ENCODE assay signal across 8 cellular contexts in the genomic region with DNA sequence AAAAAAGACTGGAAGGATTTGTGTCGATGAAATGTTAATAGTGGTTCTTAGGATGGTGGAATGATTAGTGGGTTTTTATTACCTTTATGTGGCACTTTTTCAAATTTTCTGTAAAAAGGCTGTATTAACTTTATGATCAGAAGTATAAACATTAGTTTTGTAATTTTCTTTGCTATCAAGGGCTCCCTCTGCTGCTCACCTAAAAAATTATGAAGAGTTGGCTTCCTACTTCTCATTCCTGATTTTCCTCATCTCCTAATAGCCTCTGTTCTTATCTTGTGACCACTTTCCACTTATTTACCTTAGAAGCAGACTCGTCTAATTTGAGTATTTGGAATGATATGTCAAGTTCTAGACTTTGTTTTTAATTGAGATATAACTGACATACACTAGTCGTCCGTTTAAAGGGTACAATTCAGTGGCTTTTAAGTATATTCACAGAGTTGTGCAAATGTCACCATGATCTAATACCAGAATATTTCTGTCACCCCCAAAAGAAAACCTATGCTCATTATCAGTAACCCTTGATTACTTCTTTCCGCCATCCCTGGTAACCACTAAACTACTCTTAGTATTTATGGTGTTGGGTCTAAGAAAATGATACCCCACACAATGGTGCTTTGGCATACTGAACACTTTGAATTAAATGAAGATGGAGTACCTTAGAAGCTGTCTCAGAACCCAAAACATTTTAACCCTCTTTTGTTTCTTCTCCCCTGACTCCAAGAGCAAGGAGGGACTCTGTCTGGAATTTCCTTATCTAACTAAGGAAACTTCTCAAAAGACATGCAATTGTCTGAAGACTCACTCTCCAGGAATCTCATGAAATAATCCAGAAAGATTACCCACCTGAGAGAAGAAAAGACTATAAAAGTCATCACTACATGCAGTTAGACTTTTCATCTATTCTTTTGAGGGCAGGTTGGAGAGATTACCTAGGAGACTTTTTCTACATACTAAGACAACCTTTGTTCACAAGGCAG.
A peak's percentile ranks its signal among the peaks of the same experiment; 100 is the strongest.
DNase-seq lines count a peak whose midpoint lies in the region; ATAC-seq, FAIRE-seq and TF ChIP-seq lines count a peak whose summit lies in the region.

No MANE protein-coding gene starts in this region.

- TF ChIP-seq POLR2A in HepG2 (IDR thresholded peaks at IDR 0.05; ENCODE audit: insufficient read depth in 1 of 2, low read depth in 2 of 2, low read length in 2 of 2): no peak

- DNase-seq in AG10803 (ENCODE audit: low read depth) (peak; percentile 53), GM23248 (peak; percentile 59), adipocyte (ENCODE audit: low read depth) (peak; percentile 73), HepG2 (ENCODE audit: low spot score) (no peak), OCI-M2 (lab: John Stamatoyannopoulos, UW; ENCODE audit: unreplicated experiment) (no peak), NCI-H345 (lab: John Stamatoyannopoulos, UW) (no peak), NCI-H2029 (lab: John Stamatoyannopoulos, UW) (no peak)
- DNase-seq in activated CD4-positive, alpha-beta T cell treated with anti-CD3 and anti-CD28 coated beads, Interleukin-2, amount 50 U/mL, for 4 hours: no peak

- H4K20me1 ChIP-seq in GM23248 (ENCODE audit: insufficient read depth) (no peaks in the 10 kb centered on the region), HepG2 (ENCODE audit: insufficient read depth, low read length) (no peaks in the 10 kb centered on the region)

- BruUV-seq in HepG2 (replicated peaks; lab: Mats Ljungman, UMichigan): no TSS peak

- H3K9ac ChIP-seq in GM23248 (no peak overlapping the region), adipocyte (ENCODE audit: low read length) (peak overlapping the region; percentile 58), HepG2 (ENCODE audit: insufficient read depth, low read depth, low read length) (no peak overlapping the region)

- in situ Hi-C loops in GM23248 (cut with MboI): loop anchor here (10.0 to 25.0 kb wide), 4 partner anchors 263 to 545 kb away; partner anchors contain the start of gene TRIM13
- in situ Hi-C loops in HepG2 (cut with HindIII; ENCODE audit: extremely low pct_ligation_motif_present, low pct_unique_long_range_greater_than_20kb): loop anchor here (25.0 kb wide), 1 partner anchor 545 kb away; the partner anchor contains the start of gene TRIM13

- no peak for ATAC-seq in HepG2

- no peak for TF ChIP-seq RAD21 in HepG2 (CRISPR knock-in tag; IDR thresholded peaks at IDR 0.05)

- TF ChIP-seq CTCF in AG10803 (conservative IDR thresholded peaks at IDR 0.05; ENCODE audit: low read length) (peak; percentile 72), HepG2 (CRISPR knock-in tag; IDR thresholded peaks at IDR 0.05) (peak; percentile 44; the same call in 1 of the 2 replicates)

- POLR2A ChIA-PET in HepG2 (lab: Yijun Ruan, JAX): no interaction called here

- no peaks in the 10 kb centered on the region for H3K79me2 ChIP-seq in GM23248 (ENCODE audit: insufficient read depth)
- H3K79me2 ChIP-seq in HepG2 (ENCODE audit: insufficient read depth, low read length): no peaks in the 10 kb centered on the region

- no peak for FAIRE-seq in HepG2 (lab: Jason Lieb, UNC)

- H3K4me2 ChIP-seq in GM23248 (ENCODE audit: unreplicated experiment) (no peak overlapping the region), HepG2 (ENCODE audit: low read depth, low read length) (no peak overlapping the region)

- H3K27ac ChIP-seq in GM23248 (no peak overlapping the region), HepG2 (ENCODE audit: extremely low read length, insufficient read depth, low read length) (no peak overlapping the region)

- H3K36me3 ChIP-seq in GM23248 (ENCODE audit: low read depth) (no peaks in the 10 kb centered on the region), adipocyte (ENCODE audit: control insufficient read depth, insufficient read depth, low read length, severe bottlenecking) (no peaks in the 10 kb centered on the region), HepG2 (replicated peaks in 1 of 2; ENCODE audit: control insufficient read depth in 1 of 2, insufficient read depth in 2 of 2, low read length in 2 of 2) (peaks cover 0 to 2% of the 10 kb centered on the region in 2 experiments; a peak in 2 of 5 replicates)

- 79 to 82% methylated on average over 5 of the region's 5 CpGs for WGBS in GM23248 (ENCODE audit: low coverage in 1 of 2, low lambda C conversion rate in 2 of 2, missing lambda C conversion rate in 2 of 2), 2 experiments
- WGBS in HepG2 (ENCODE audit: low lambda C conversion rate): 82% methylated on average over 5 of the region's 5 CpGs

- peaks cover 40% of the 10 kb centered on the region for H3F3A ChIP-seq in GM23248 (ENCODE audit: insufficient read depth)

- CTCF ChIA-PET in HepG2 (lab: Yijun Ruan, JAX; ENCODE audit: low intra/inter-chr PET ratio, low total read pairs): interaction anchor here (1.2 to 1.5 kb wide), 3 partner anchors 155 to 447 kb away, joined by 3 to 7 read pairs (median 3); no protein-coding TSS in a partner anchor

- TF ChIP-seq EP300 in HepG2 (IDR thresholded peaks at IDR 0.05; ENCODE audit: low read depth in 2 of 2, low read length in 2 of 2) (no peak), HepG2 (CRISPR knock-in tag; IDR thresholded peaks at IDR 0.05; ENCODE audit: borderline replicate concordance) (no peak)

- H2AFZ ChIP-seq in GM23248 (peak overlapping the region; percentile 32; the same call in 1 of the 2 replicates), HepG2 (ENCODE audit: low read length) (no peak overlapping the region)

- H3K9me3 ChIP-seq in GM23248 (ENCODE audit: low read depth): no peaks in the 10 kb centered on the region
- peaks cover 18% of the 10 kb centered on the region for H3K9me3 ChIP-seq in adipocyte (ENCODE audit: control insufficient read depth, low read length)
- H3K9me3 ChIP-seq in HepG2 (ENCODE audit: low read length): peaks cover 24% of the 10 kb centered on the region

- intact Hi-C loops in HepG2 (cut with micrococcal nuclease; ENCODE audit: unreplicated experiment): loop anchor here (1.0 to 2.0 kb wide), 2 partner anchors 447 to 554 kb away; no protein-coding TSS in a partner anchor

- peaks cover 42% of the 10 kb centered on the region for H3K4me1 ChIP-seq in GM23248 (ENCODE audit: insufficient read depth)
- H3K4me1 ChIP-seq in adipocyte (ENCODE audit: control insufficient read depth, insufficient read depth, low read length): peaks cover 29% of the 10 kb centered on the region
- peaks cover 10% of the 10 kb centered on the region for H3K4me1 ChIP-seq in HepG2 (ENCODE audit: insufficient read depth, low read length)

- H3K27me3 ChIP-seq in GM23248 (replicated peaks; ENCODE audit: insufficient read depth) (no peaks in the 10 kb centered on the region), adipocyte (replicated peaks; ENCODE audit: control insufficient read depth, insufficient read depth, low read length) (no peaks in the 10 kb centered on the region), HepG2 (ENCODE audit: control insufficient read depth in 1 of 2, insufficient read depth in 2 of 2, low read length in 2 of 2) (no peaks in the 10 kb centered on the region)

- H3K4me3 ChIP-seq in AG10803 (ENCODE audit: low read length) (no peak overlapping the region), GM23248 (no peak overlapping the region), adipocyte (ENCODE audit: low read length) (no peak overlapping the region), HepG2 (replicated peaks in 1 of 3; ENCODE audit: insufficient read depth in 1 of 3, low read depth in 2 of 3, low read length in 3 of 3) (no peak overlapping the region)

- H3K9me2 ChIP-seq in GM23248 (ENCODE audit: insufficient read depth): no peaks in the 10 kb centered on the region

TF ChIP-seq in HepG2, 621 proteins besides CTCF, POLR2A, EP300 and RAD21:
- TF ChIP-seq SMC3 (IDR thresholded peaks at IDR 0.05; ENCODE audit: low read length): peak; percentile 37
- TF ChIP-seq STAG1 (CRISPR knock-in tag; IDR thresholded peaks at IDR 0.05): peak; percentile 72
- no peak for TF ChIP-seq CREBL2 (CRISPR knock-in tag; IDR thresholded peaks at IDR 0.05; ENCODE audit: borderline replicate concordance)
TF ChIP-seq in HepG2: peak in this region for 2.

Comparison
In these comparisons a context has a peak if more than half of its experiments do, and no peak if none do; other contexts are left out.
1. DNase-seq: peak in AG10803 (single experiment), GM23248 (single experiment) and adipocyte (single experiment); none in HepG2 (single experiment), activated CD4-positive, alpha-beta T cell treated with anti-CD3 and anti-CD28 coated beads, Interleukin-2, amount 50 U/mL, for 4 hours (0 of 2), OCI-M2 (single experiment), NCI-H345 (single experiment) and NCI-H2029 (single experiment).